In genomic region chr2:241878007-241878970, GRCh38 we compare ENCODE assay signal across 8 cellular contexts. TPM values are rescaled to one million over a fixed set of nuclear protein-coding genes. Genes with fewer than 3 reads are reported as not detected.
DNase-seq lines count a peak whose midpoint lies in the region; ATAC-seq and TF ChIP-seq lines count a peak whose summit lies in the region.

No MANE protein-coding gene starts in this region.

- no peak overlapping the region for H3K4me3 Mint-ChIP-seq in CD4-positive, alpha-beta T cell
- H3K4me3 Mint-ChIP-seq in type B pancreatic cell: peak overlapping the region; percentile 49

- no peaks in the 10 kb centered on the region for H3K27me3 ChIP-seq in CD4-positive, alpha-beta T cell (ENCODE audit: control insufficient read depth, insufficient read depth, low read length)

- intact Hi-C loops in CD4-positive, alpha-beta T cell (cut with DNase I, micrococcal nuclease): loop anchor here in 1 of 2 experiments (2.0 to 5.0 kb wide), 4 partner anchors 211 to 1026 kb away; no protein-coding TSS in a partner anchor

- no peaks in the 10 kb centered on the region for H3K9me3 Mint-ChIP-seq in CD4-positive, alpha-beta T cell
- no peaks in the 10 kb centered on the region for H3K9me3 Mint-ChIP-seq in type B pancreatic cell

- TF ChIP-seq CTCF in CD4-positive, alpha-beta T cell (IDR thresholded peaks at IDR 0.05): peak; percentile 59
- peak; percentile 75 for TF ChIP-seq CTCF in type B pancreatic cell (conservative IDR thresholded peaks at IDR 0.05)

- H3K4me1 Mint-ChIP-seq in CD4-positive, alpha-beta T cell (ENCODE audit: low read depth): peaks cover 30% of the 10 kb centered on the region
- peaks cover 16% of the 10 kb centered on the region for H3K4me1 Mint-ChIP-seq in type B pancreatic cell (ENCODE audit: unreplicated experiment)

- H3K27ac Mint-ChIP-seq in CD4-positive, alpha-beta T cell: no peak overlapping the region
- no peak overlapping the region for H3K27ac Mint-ChIP-seq in type B pancreatic cell

- H3K9me3 ChIP-seq in CD4-positive, alpha-beta T cell (ENCODE audit: control insufficient read depth, low read length): no peaks in the 10 kb centered on the region

- peak; percentile 63 to 78 (median 70) for DNase-seq in CD4-positive, alpha-beta T cell
- DNase-seq in HUDEP-2 (lab: John Stamatoyannopoulos, UW; ENCODE audit: unreplicated experiment in 76 of 76): peak in 65 of 76 experiments; percentile 4 to 80 (median 55)
- DNase-seq in RKO (ENCODE audit: low spot score): peak; percentile 79
- peak; percentile 68 for DNase-seq in activated T-helper 1 cell treated with Interleukin-2 at 50 U/mL for 16 hours (ENCODE audit: low read depth)
- peak; percentile 58 for DNase-seq in fibroblast of peridontal ligament (ENCODE audit: extremely low read depth)
- peak in 41 of 56 donors; percentile 22 to 89 (median 45) for DNase-seq in nucleus accumbens (lab: John Stamatoyannopoulos, UW)
- DNase-seq in type B pancreatic cell (ENCODE audit: extremely low spot score, unreplicated experiment): no peak

- peaks cover 15% of the 10 kb centered on the region for H3K36me3 Mint-ChIP-seq in CD4-positive, alpha-beta T cell (ENCODE audit: low read depth)
- H3K36me3 Mint-ChIP-seq in type B pancreatic cell: no peaks in the 10 kb centered on the region

- no peak overlapping the region for H3K27ac ChIP-seq in CD4-positive, alpha-beta T cell (ENCODE audit: low read depth, low read length)

- no peak for ATAC-seq in CD4-positive, alpha-beta T cell (ENCODE audit: poor library complexity)
- no peak for ATAC-seq in HG03095 (IDR thresholded peaks at IDR 0.05; ENCODE audit: unreplicated experiment)

- no peaks in the 10 kb centered on the region for H3K27me3 Mint-ChIP-seq in CD4-positive, alpha-beta T cell
- no peaks in the 10 kb centered on the region for H3K27me3 Mint-ChIP-seq in type B pancreatic cell

- POLR2A ChIA-PET in CD4-positive, alpha-beta T cell (lab: Charles Lee): interaction anchor here (1.2 to 1.8 kb wide), 3 partner anchors 10 to 176 kb away, joined by 6 to 10 read pairs (median 9); partner anchors contain the start of genes D2HGDH and ING5

- CTCF ChIA-PET in CD4-positive, alpha-beta T cell (lab: Charles Lee): interaction anchor here (0.7 to 1.4 kb wide), 6 partner anchors 10 to 240 kb away, joined by 3 to 9 read pairs (median 4); partner anchors contain the start of genes ATG4B and DTYMK

RNA-seq across cellular contexts. Expression of gene RTP5, which starts 8.8 kb away (rescaled TPM):
- total RNA-seq in CD4-positive, alpha-beta T cell: under 1 TPM; 0.30 to 0.36 TPM
- not detected in 2 replicates for total RNA-seq in type B pancreatic cell (ENCODE audit: low replicate concordance)

RNA-seq across cellular contexts. Expression of gene PDCD1, which starts 19.6 kb away (rescaled TPM):
- total RNA-seq in CD4-positive, alpha-beta T cell: 10 to 100 TPM in 1 of 2 experiments, 1 to 10 TPM in 1; 9.5 to 11.4 TPM
- total RNA-seq in type B pancreatic cell (ENCODE audit: low replicate concordance): not detected in 2 replicates

Comparison
In these comparisons a context has a peak if more than half of its experiments do, and no peak if none do; other contexts are left out.
1. RNA of gene PDCD1, which starts 19.6 kb away (total RNA-seq): 9.5 to 11.4 TPM in CD4-positive, alpha-beta T cell; not detected in type B pancreatic cell; every median in the first group is over 10 times any median in the second.